ENCODE assay signal across 18 cellular contexts in the genomic region with DNA sequence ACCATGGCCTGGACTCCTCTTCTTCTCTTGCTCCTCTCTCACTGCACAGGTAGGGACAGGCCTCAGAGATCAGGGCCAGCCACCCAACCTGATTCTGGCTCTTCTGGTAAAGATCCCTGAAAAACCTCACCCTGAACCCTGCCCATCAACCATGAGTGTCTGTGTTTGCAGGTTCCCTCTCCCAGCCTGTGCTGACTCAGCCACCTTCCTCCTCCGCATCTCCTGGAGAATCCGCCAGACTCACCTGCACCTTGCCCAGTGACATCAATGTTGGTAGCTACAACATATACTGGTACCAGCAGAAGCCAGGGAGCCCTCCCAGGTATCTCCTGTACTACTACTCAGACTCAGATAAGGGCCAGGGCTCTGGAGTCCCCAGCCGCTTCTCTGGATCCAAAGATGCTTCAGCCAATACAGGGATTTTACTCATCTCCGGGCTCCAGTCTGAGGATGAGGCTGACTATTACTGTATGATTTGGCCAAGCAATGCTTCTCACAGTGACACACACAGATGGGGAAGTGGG.
"Had no signal": no experiment of that assay in that cellular context is flagged by ENCODE, and none has a peak within 500 bp of the region (broad histone marks: within the 10 kb centered on the region; RNA-seq: fewer than 3 reads in every experiment).

No MANE protein-coding gene starts in this region.

- H3K4me1 ChIP-seq: heart left ventricle, stomach, upper lobe of left lung, uterus had no signal

- H3K27ac Mint-ChIP-seq: natural killer cell; stimulated activated effector memory CD8-positive, alpha-beta T cell treated with anti-CD3 and anti-CD28 coated beads, Interleukin-12 subunit alpha, Interleukin-12 subunit beta, amount 100 ng/mL, for 72 hours had no signal

- DNase-seq: cortex of kidney; effector memory CD4-positive, alpha-beta T cell; heart left ventricle; hypothalamus; kidney glomerular epithelial cell; mucosa of descending colon; natural killer cell; ovary; right cardiac atrium; stimulated activated CD4-positive, alpha-beta T cell treated with anti-CD3 and anti-CD28 coated beads, Interleukin-4, amount 100 ng/mL, for 1 hour; stimulated activated CD8-positive, alpha-beta memory T cell treated with anti-CD3 and anti-CD28 coated beads, Interleukin-4, amount 100 ng/mL, for 48 hours; stomach; substantia nigra; upper lobe of left lung; uterus had no signal

- H3K36me3 ChIP-seq: heart left ventricle, ovary, stomach, upper lobe of left lung, uterus had no signal

- H3K4me1 Mint-ChIP-seq: stimulated activated effector memory CD8-positive, alpha-beta T cell treated with anti-CD3 and anti-CD28 coated beads, Interleukin-12 subunit alpha, Interleukin-12 subunit beta, amount 100 ng/mL, for 72 hours had no signal

- H3K9me3 ChIP-seq: heart left ventricle, mucosa of descending colon, ovary, stomach, upper lobe of left lung, uterus had no signal

- H3K27ac ChIP-seq: heart left ventricle, ovary, stomach, upper lobe of left lung, uterus had no signal

- H3K36me3 Mint-ChIP-seq: natural killer cell; stimulated activated effector memory CD8-positive, alpha-beta T cell treated with anti-CD3 and anti-CD28 coated beads, Interleukin-12 subunit alpha, Interleukin-12 subunit beta, amount 100 ng/mL, for 72 hours had no signal

- ATAC-seq: esophagus mucosa; heart left ventricle; mucosa of descending colon; natural killer cell; right cardiac atrium; stimulated activated effector memory CD8-positive, alpha-beta T cell treated with anti-CD3 and anti-CD28 coated beads, Interleukin-12 subunit alpha, Interleukin-12 subunit beta, amount 100 ng/mL, for 72 hours had no signal

- H3K27me3 ChIP-seq: ovary, upper lobe of left lung, uterus had no signal

- H3K4me3 ChIP-seq: heart left ventricle, mucosa of descending colon, ovary, stomach, upper lobe of left lung, uterus had no signal

- H3K9me3 Mint-ChIP-seq: natural killer cell; neural crest cell; stimulated activated effector memory CD8-positive, alpha-beta T cell treated with anti-CD3 and anti-CD28 coated beads, Interleukin-12 subunit alpha, Interleukin-12 subunit beta, amount 100 ng/mL, for 72 hours had no signal

- H3K4me3 Mint-ChIP-seq: natural killer cell; neural crest cell; stimulated activated effector memory CD8-positive, alpha-beta T cell treated with anti-CD3 and anti-CD28 coated beads, Interleukin-12 subunit alpha, Interleukin-12 subunit beta, amount 100 ng/mL, for 72 hours had no signal
